In the genomic region with DNA sequence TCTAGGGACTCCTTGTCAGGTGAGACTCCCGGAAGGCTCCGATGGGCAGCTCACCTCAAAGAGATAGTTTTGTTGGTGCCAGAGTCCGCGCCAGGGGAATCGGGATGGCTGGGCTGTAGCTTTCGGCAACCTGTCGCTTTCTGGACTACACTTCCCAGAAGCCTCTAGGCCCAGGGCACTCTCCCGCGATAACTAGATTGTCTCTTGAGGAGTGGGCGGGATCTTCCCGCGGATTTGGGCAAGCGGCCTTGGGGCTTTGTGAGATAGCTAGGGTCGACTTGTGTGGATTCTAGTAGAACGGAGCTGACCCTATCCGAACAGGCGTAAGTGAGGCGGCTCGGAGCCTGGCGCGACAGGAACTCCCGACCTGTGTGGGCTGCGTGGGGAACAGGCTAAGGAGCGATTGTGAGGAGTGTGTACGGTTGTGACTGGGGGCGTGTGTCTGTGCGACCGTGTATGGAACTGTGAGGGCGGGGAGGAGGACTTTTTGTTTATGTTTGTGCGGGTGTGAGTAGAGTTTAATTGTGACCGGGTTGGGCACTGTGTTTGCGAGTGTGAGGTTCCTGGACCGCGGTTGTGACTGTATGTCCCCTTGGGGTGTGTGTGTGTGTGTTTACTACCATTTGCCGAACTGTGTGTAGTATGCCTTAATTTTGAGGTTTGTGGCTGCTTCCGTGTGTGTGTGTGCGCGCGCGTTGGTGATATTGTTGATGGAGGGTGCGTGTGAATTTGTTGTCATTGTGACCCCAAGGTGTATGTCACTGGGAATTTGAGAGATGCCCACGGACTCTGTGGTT, we compare ENCODE assay signal across 9 cellular contexts. TPM values are rescaled to one million over a fixed set of nuclear protein-coding genes. Genes with fewer than 3 reads are reported as not detected.
A peak's percentile ranks its signal among the peaks of the same experiment; 100 is the strongest.
DNase-seq lines count a peak whose midpoint lies in the region; ATAC-seq and TF ChIP-seq lines count a peak whose summit lies in the region.
"Had no signal": no experiment of that assay in that cellular context is flagged by ENCODE, and none has a peak within 500 bp of the region (broad histone marks: within the 10 kb centered on the region; RNA-seq: fewer than 3 reads in every experiment).

Gene ZNF345, plus strand, starts transcription at position 231 of the 797 bp plus-strand sequence. CDS start 25,955 bp downstream, outside the sequence.

- no peak within 1 kb of the TSS for H3K4me3 Mint-ChIP-seq in CD8-positive, alpha-beta T cell
- H3K4me3 Mint-ChIP-seq in endothelial cell (ENCODE audit: unreplicated experiment), result no peak within 1 kb of the TSS
- H3K4me3 Mint-ChIP-seq: dendritic cell treated with granulocyte-macrophage colony-stimulating factor and Interleukin-4, amounts not matched to agents 40 ng/mL and 50 ng/mL, for 4 days had no signal

- peaks cover 4% of the 10 kb centered on the region for H3K36me3 ChIP-seq in CD8-positive, alpha-beta T cell (ENCODE audit: insufficient read depth, low read length)

- no peak for TF ChIP-seq CTCF in CD8-positive, alpha-beta T cell (IDR thresholded peaks at IDR 0.05)
- no peak for TF ChIP-seq CTCF in endothelial cell (IDR thresholded peaks at IDR 0.05; ENCODE audit: unreplicated experiment)

- ATAC-seq in CD8-positive, alpha-beta T cell, result peak; percentile 81
- ATAC-seq in GM19468 (IDR thresholded peaks at IDR 0.05; ENCODE audit: extremely low read depth, unreplicated experiment), result peak; percentile 18

- H3K27me3 ChIP-seq in CD8-positive, alpha-beta T cell (ENCODE audit: insufficient read depth, low read length), result no peaks in the 10 kb centered on the region

- CTCF ChIA-PET in CD8-positive, alpha-beta T cell (lab: Charles Lee), result interaction anchor here (0.6 to 2.4 kb wide), 2 partner anchors 11 to 325 kb away, joined by 3 to 23 read pairs; partner anchors contain the start of gene ZNF790

- POLR2A ChIA-PET in CD8-positive, alpha-beta T cell (lab: Charles Lee), result interaction anchor here (0.6 to 5.7 kb wide), 13 partner anchors 13 to 744 kb away, joined by 3 to 80 read pairs (median 6); partner anchors contain the start of genes ZNF382, ZNF420, ZNF461 and ZNF540

- H3K9me3 ChIP-seq in CD8-positive, alpha-beta T cell (ENCODE audit: low read length), result no peaks in the 10 kb centered on the region

- H3K4me1 Mint-ChIP-seq in CD8-positive, alpha-beta T cell (ENCODE audit: low read depth), result peaks cover 20% of the 10 kb centered on the region
- H3K4me1 Mint-ChIP-seq in endothelial cell (ENCODE audit: unreplicated experiment), result peaks cover 6% of the 10 kb centered on the region

- peak; percentile 66 to 89 (median 80) for DNase-seq in CD8-positive, alpha-beta T cell
- peak; percentile 92 for DNase-seq in HS-27A (ENCODE audit: low read depth)
- DNase-seq in NOMO-1 treated with dmso at 0.1 percent for 144 hours (lab: John Stamatoyannopoulos, UW; ENCODE audit: unreplicated experiment), result peak; percentile 91
- DNase-seq in activated CD8-positive, alpha-beta memory T cell treated with anti-CD3 and anti-CD28 coated beads, Interleukin-2, amount 50 U/mL, for 24 hours (ENCODE audit: extremely low read depth), result peak; percentile 72
- peak; percentile 83 for DNase-seq in endothelial cell (ENCODE audit: low spot score)
- peak; percentile 92 for DNase-seq in mesenteric fat pad (ENCODE audit: low spot score)
- DNase-seq in stimulated activated CD8-positive, alpha-beta memory T cell treated with anti-CD3 and anti-CD28 coated beads, Interleukin-12 subunit alpha, Interleukin-12 subunit beta, amount 100 ng/mL, for 4 hours (ENCODE audit: low read depth), result peak; percentile 68

- peaks cover 13% of the 10 kb centered on the region for H3K9me3 Mint-ChIP-seq in CD8-positive, alpha-beta T cell
- H3K9me3 Mint-ChIP-seq in endothelial cell (ENCODE audit: unreplicated experiment), result peaks cover 14% of the 10 kb centered on the region

- no peaks in the 10 kb centered on the region for H3K27me3 Mint-ChIP-seq in CD8-positive, alpha-beta T cell (ENCODE audit: low read depth)
- H3K27me3 Mint-ChIP-seq in endothelial cell (ENCODE audit: unreplicated experiment), result no peaks in the 10 kb centered on the region
- H3K27me3 Mint-ChIP-seq: dendritic cell treated with granulocyte-macrophage colony-stimulating factor and Interleukin-4, amounts not matched to agents 40 ng/mL and 50 ng/mL, for 4 days had no signal

- H3K27ac ChIP-seq in CD8-positive, alpha-beta T cell (ENCODE audit: low read depth, low read length), result peak within 1 kb of the TSS; percentile 74

- intact Hi-C loops in CD8-positive, alpha-beta T cell (cut with DNase I, micrococcal nuclease), result loop anchor here (1.0 to 5.0 kb wide), 20 partner anchors 13 to 736 kb away; partner anchors contain the start of genes ZNF420 (in 2 of the 2), ZNF566 (in 2 of the 2), ZNF567 (in 2 of the 2) and ZNF568 (in 2 of the 2)

- peaks cover 42% of the 10 kb centered on the region for H3K36me3 Mint-ChIP-seq in CD8-positive, alpha-beta T cell
- peaks cover 41% of the 10 kb centered on the region for H3K36me3 Mint-ChIP-seq in endothelial cell (ENCODE audit: low read depth, unreplicated experiment)

- H3K4me3 ChIP-seq in CD8-positive, alpha-beta T cell (ENCODE audit: low read depth, low read length), result peak within 1 kb of the TSS; percentile 83

- H3K27ac Mint-ChIP-seq in CD8-positive, alpha-beta T cell, result no peak within 1 kb of the TSS
- H3K27ac Mint-ChIP-seq in endothelial cell (ENCODE audit: unreplicated experiment), result no peak within 1 kb of the TSS
- H3K27ac Mint-ChIP-seq: dendritic cell treated with granulocyte-macrophage colony-stimulating factor and Interleukin-4, amounts not matched to agents 40 ng/mL and 50 ng/mL, for 4 days had no signal

- peaks cover 14% of the 10 kb centered on the region for H3K4me1 ChIP-seq in CD8-positive, alpha-beta T cell (ENCODE audit: insufficient read depth, low read length)

RNA-seq across cellular contexts. Expression of gene ZNF345, which starts in this region (rescaled TPM):
- 1 to 10 TPM; 7.8 to 8.0 TPM for total RNA-seq in CD8-positive, alpha-beta T cell
- total RNA-seq in endothelial cell (ENCODE audit: unreplicated experiment), result 9.6 TPM
- 3.1 TPM for total RNA-seq in mesenteric fat pad

Comparison
In these comparisons a context has a peak if more than half of its experiments do, and no peak if none do; other contexts are left out.
1. Peak in every context shown above with its lines: DNase-seq, ATAC-seq, H3K4me3 ChIP-seq and H3K27ac ChIP-seq.